In genomic region chr12:123029550-123029949, GRCh38 we compare ENCODE assay signal across 17 cellular contexts. TPM values are rescaled to one million over a fixed set of nuclear protein-coding genes. Genes with fewer than 3 reads are reported as not detected.
A peak's percentile ranks its signal among the peaks of the same experiment; 100 is the strongest.
DNase-seq lines count a peak whose midpoint lies in the region; ATAC-seq and TF ChIP-seq lines count a peak whose summit lies in the region.
"Had no signal": no experiment of that assay in that cellular context is flagged by ENCODE, and none has a peak within 500 bp of the region (broad histone marks: within the 10 kb centered on the region; RNA-seq: fewer than 3 reads in every experiment).

No MANE protein-coding gene starts in this region.

- no peaks in the 10 kb centered on the region for H3K9me3 Mint-ChIP-seq in activated CD8-positive, alpha-beta T cell treated with anti-CD3 and anti-CD28 coated beads, Interleukin-2, amount 10 ng/mL, durations not matched to agents 7 days and 5 days (ENCODE audit: insufficient read depth)
- H3K9me3 Mint-ChIP-seq in activated CD8-positive, alpha-beta T cell treated with anti-CD3 and anti-CD28 coated beads for 36 hours = no peaks in the 10 kb centered on the region
- no peaks in the 10 kb centered on the region for H3K9me3 Mint-ChIP-seq in CD4-positive, CD25-positive, alpha-beta regulatory T cell
- H3K9me3 Mint-ChIP-seq in endothelial cell (ENCODE audit: unreplicated experiment) (no peaks in the 10 kb centered on the region), nephron progenitor cell (no peaks in the 10 kb centered on the region)
- H3K9me3 Mint-ChIP-seq: CD8-positive, alpha-beta T cell had no signal

- H3K4me1 Mint-ChIP-seq in activated CD8-positive, alpha-beta T cell treated with anti-CD3 and anti-CD28 coated beads, Interleukin-2, amount 10 ng/mL, durations not matched to agents 7 days and 5 days (ENCODE audit: low read depth) = peaks cover 28% of the 10 kb centered on the region
- H3K4me1 Mint-ChIP-seq in activated CD8-positive, alpha-beta T cell treated with anti-CD3 and anti-CD28 coated beads for 36 hours (ENCODE audit: low read depth) = peaks cover 27% of the 10 kb centered on the region
- peaks cover 7 to 52% (median 18%) of the 10 kb centered on the region in 4 donors for H3K4me1 Mint-ChIP-seq in CD4-positive, CD25-positive, alpha-beta regulatory T cell
- H3K4me1 Mint-ChIP-seq in endothelial cell (ENCODE audit: unreplicated experiment) (no peaks in the 10 kb centered on the region), nephron progenitor cell (peaks cover 26% of the 10 kb centered on the region)

- intact Hi-C loops in activated CD8-positive, alpha-beta T cell treated with anti-CD3 and anti-CD28 coated beads for 36 hours (cut with micrococcal nuclease) = no loop called here

- no peak for TF ChIP-seq CTCF in activated CD8-positive, alpha-beta T cell treated with anti-CD3 and anti-CD28 coated beads for 36 hours (IDR thresholded peaks at IDR 0.05)
- TF ChIP-seq CTCF in endothelial cell (IDR thresholded peaks at IDR 0.05; ENCODE audit: unreplicated experiment) = no peak
- no peak for TF ChIP-seq CTCF in nephron progenitor cell (IDR thresholded peaks at IDR 0.05)

- ATAC-seq in activated CD8-positive, alpha-beta T cell treated with anti-CD3 and anti-CD28 coated beads, Interleukin-2, amount 10 ng/mL, durations not matched to agents 7 days and 5 days = no peak
- no peak for ATAC-seq in activated CD8-positive, alpha-beta T cell treated with anti-CD3 and anti-CD28 coated beads for 36 hours
- no peak for ATAC-seq in CD4-positive, CD25-positive, alpha-beta regulatory T cell (ENCODE audit: low read depth in 2 of 2)
- ATAC-seq in HG02759 (IDR thresholded peaks at IDR 0.05; ENCODE audit: unreplicated experiment) (no peak), GM18873 (IDR thresholded peaks at IDR 0.05; ENCODE audit: low FRiP score, unreplicated experiment) (no peak)
- ATAC-seq: CD8-positive, alpha-beta T cell; HCT116 had no signal

- CTCF ChIA-PET in activated CD8-positive, alpha-beta T cell treated with anti-CD3 and anti-CD28 coated beads, Interleukin-2, amount 10 ng/mL, durations not matched to agents 7 days and 5 days (lab: Charles Lee) = interaction anchor here (0.7 kb wide), 1 partner anchor 10 kb away, joined by 3 read pairs; no protein-coding TSS in a partner anchor
- CTCF ChIA-PET in activated CD8-positive, alpha-beta T cell treated with anti-CD3 and anti-CD28 coated beads for 36 hours (lab: Charles Lee) = interaction anchor here (1.7 kb wide), 1 partner anchor 14 kb away, joined by 5 read pairs; no protein-coding TSS in a partner anchor

- H3K36me3 Mint-ChIP-seq in activated CD8-positive, alpha-beta T cell treated with anti-CD3 and anti-CD28 coated beads, Interleukin-2, amount 10 ng/mL, durations not matched to agents 7 days and 5 days (ENCODE audit: low read depth) = peaks cover 9% of the 10 kb centered on the region
- H3K36me3 Mint-ChIP-seq in activated CD8-positive, alpha-beta T cell treated with anti-CD3 and anti-CD28 coated beads for 36 hours (ENCODE audit: low read depth) = peaks cover 8% of the 10 kb centered on the region
- peaks cover 25% of the 10 kb centered on the region for H3K36me3 Mint-ChIP-seq in CD4-positive, CD25-positive, alpha-beta regulatory T cell
- H3K36me3 Mint-ChIP-seq in endothelial cell (ENCODE audit: low read depth, unreplicated experiment) (peaks cover 18% of the 10 kb centered on the region), nephron progenitor cell (ENCODE audit: low read depth) (no peaks in the 10 kb centered on the region)

- peaks cover 11% of the 10 kb centered on the region for H3K4me1 ChIP-seq in CD4-positive, CD25-positive, alpha-beta regulatory T cell (ENCODE audit: control insufficient read depth, insufficient read depth, low read length, poor library complexity, severe bottlenecking)

- H3K27me3 ChIP-seq in CD4-positive, CD25-positive, alpha-beta regulatory T cell (ENCODE audit: control insufficient read depth, insufficient read depth, low read length) = no peaks in the 10 kb centered on the region

- H3K4me3 Mint-ChIP-seq in activated CD8-positive, alpha-beta T cell treated with anti-CD3 and anti-CD28 coated beads, Interleukin-2, amount 10 ng/mL, durations not matched to agents 7 days and 5 days = no peak overlapping the region
- no peak overlapping the region for H3K4me3 Mint-ChIP-seq in activated CD8-positive, alpha-beta T cell treated with anti-CD3 and anti-CD28 coated beads for 36 hours
- no peak overlapping the region for H3K4me3 Mint-ChIP-seq in CD4-positive, CD25-positive, alpha-beta regulatory T cell
- H3K4me3 Mint-ChIP-seq in endothelial cell (ENCODE audit: unreplicated experiment) (peak overlapping the region; percentile 65), nephron progenitor cell (no peak overlapping the region)
- H3K4me3 Mint-ChIP-seq: CD8-positive, alpha-beta T cell had no signal

- H3K9me3 ChIP-seq in CD4-positive, CD25-positive, alpha-beta regulatory T cell (ENCODE audit: control insufficient read depth in 2 of 2, low read length in 2 of 2) = no peaks in the 10 kb centered on the region

- H3K27ac ChIP-seq in CD4-positive, CD25-positive, alpha-beta regulatory T cell (ENCODE audit: insufficient read depth, low read length, poor library complexity, severe bottlenecking) = no peak overlapping the region
- H3K27ac ChIP-seq: 22Rv1 had no signal

- peak overlapping the region; percentile 1 for H3K27ac Mint-ChIP-seq in activated CD8-positive, alpha-beta T cell treated with anti-CD3 and anti-CD28 coated beads, Interleukin-2, amount 10 ng/mL, durations not matched to agents 7 days and 5 days
- H3K27ac Mint-ChIP-seq in activated CD8-positive, alpha-beta T cell treated with anti-CD3 and anti-CD28 coated beads for 36 hours = no peak overlapping the region
- peak overlapping the region in 2 of 3 donors; percentile 35 to 75 for H3K27ac Mint-ChIP-seq in CD4-positive, CD25-positive, alpha-beta regulatory T cell
- H3K27ac Mint-ChIP-seq in endothelial cell (ENCODE audit: unreplicated experiment) (peak overlapping the region; percentile 48), nephron progenitor cell (peak overlapping the region; percentile 92)

- peaks cover 55% of the 10 kb centered on the region for H3K36me3 ChIP-seq in CD4-positive, CD25-positive, alpha-beta regulatory T cell (ENCODE audit: control insufficient read depth, insufficient read depth, low read length)

- POLR2A ChIA-PET in activated CD8-positive, alpha-beta T cell treated with anti-CD3 and anti-CD28 coated beads, Interleukin-2, amount 10 ng/mL, durations not matched to agents 7 days and 5 days (lab: Charles Lee) = no interaction called here
- POLR2A ChIA-PET in activated CD8-positive, alpha-beta T cell treated with anti-CD3 and anti-CD28 coated beads for 36 hours (lab: Charles Lee) = interaction anchor here (0.5 kb wide), 1 partner anchor 322 kb away, joined by 3 read pairs; no protein-coding TSS in a partner anchor

- DNase-seq in activated CD8-positive, alpha-beta T cell treated with anti-CD3 and anti-CD28 coated beads, Interleukin-2, amount 10 ng/mL, durations not matched to agents 7 days and 5 days = no peak
- no peak for DNase-seq in activated CD8-positive, alpha-beta T cell treated with anti-CD3 and anti-CD28 coated beads for 36 hours
- no peak for DNase-seq in CD4-positive, CD25-positive, alpha-beta regulatory T cell
- DNase-seq in endothelial cell (ENCODE audit: low spot score) = no peak
- DNase-seq in nephron progenitor cell = no peak
- no peak for DNase-seq in SIG-M5 (lab: John Stamatoyannopoulos, UW)
- DNase-seq: AML-193; C1 segment of cervical spinal cord; CD8-positive, alpha-beta T cell; COR-L47; DMS153; DMS79 treated with DMSO at 0.1 percent for 48 hours; EL had no signal

- H3K27me3 Mint-ChIP-seq in activated CD8-positive, alpha-beta T cell treated with anti-CD3 and anti-CD28 coated beads, Interleukin-2, amount 10 ng/mL, durations not matched to agents 7 days and 5 days (ENCODE audit: low read depth) = no peaks in the 10 kb centered on the region
- no peaks in the 10 kb centered on the region for H3K27me3 Mint-ChIP-seq in activated CD8-positive, alpha-beta T cell treated with anti-CD3 and anti-CD28 coated beads for 36 hours
- no peaks in the 10 kb centered on the region for H3K27me3 Mint-ChIP-seq in CD4-positive, CD25-positive, alpha-beta regulatory T cell
- H3K27me3 Mint-ChIP-seq in endothelial cell (ENCODE audit: unreplicated experiment) (peaks cover 7% of the 10 kb centered on the region), nephron progenitor cell (ENCODE audit: low read depth, poor library complexity) (peaks cover 3% of the 10 kb centered on the region)

- H3K4me3 ChIP-seq in CD4-positive, CD25-positive, alpha-beta regulatory T cell (ENCODE audit: low read depth, low read length) = no peak overlapping the region

RNA-seq across cellular contexts. Expression of gene ARL6IP4, which starts 49.1 kb away (rescaled TPM):
- 100 to 1,000 TPM; 204 to 213 TPM for total RNA-seq in activated CD8-positive, alpha-beta T cell treated with anti-CD3 and anti-CD28 coated beads, Interleukin-2, amount 10 ng/mL, durations not matched to agents 7 days and 5 days
- 100 to 1,000 TPM; 174 to 180 TPM for total RNA-seq in activated CD8-positive, alpha-beta T cell treated with anti-CD3 and anti-CD28 coated beads for 36 hours
- total RNA-seq in CD4-positive, CD25-positive, alpha-beta regulatory T cell = 131 TPM
- polyA plus RNA-seq in CD4-positive, CD25-positive, alpha-beta regulatory T cell = 100 to 1,000 TPM; 208 to 237 (median 223) TPM
- total RNA-seq in endothelial cell (ENCODE audit: unreplicated experiment) = 151 TPM

RNA-seq across cellular contexts. Expression of gene OGFOD2, which starts 54.5 kb away (rescaled TPM):
- total RNA-seq in activated CD8-positive, alpha-beta T cell treated with anti-CD3 and anti-CD28 coated beads, Interleukin-2, amount 10 ng/mL, durations not matched to agents 7 days and 5 days = 10 to 100 TPM; 24.1 to 27.0 TPM
- total RNA-seq in activated CD8-positive, alpha-beta T cell treated with anti-CD3 and anti-CD28 coated beads for 36 hours = 10 to 100 TPM; 27.1 to 31.5 TPM
- 20.6 TPM for total RNA-seq in CD4-positive, CD25-positive, alpha-beta regulatory T cell
- polyA plus RNA-seq in CD4-positive, CD25-positive, alpha-beta regulatory T cell = 10 to 100 TPM; 12.5 to 17.4 (median 14.2) TPM
- total RNA-seq in endothelial cell (ENCODE audit: unreplicated experiment) = 10.4 TPM
